In genomic region chr10:130014734-130015695, GRCh38 we compare ENCODE assay signal across 23 cellular contexts. TPM values are rescaled to one million over a fixed set of nuclear protein-coding genes. Genes with fewer than 3 reads are reported as not detected.
DNase-seq lines count a peak whose midpoint lies in the region; ATAC-seq and TF ChIP-seq lines count a peak whose summit lies in the region.
"Had no signal": no experiment of that assay in that cellular context is flagged by ENCODE, and none has a peak within 500 bp of the region (broad histone marks: within the 10 kb centered on the region; RNA-seq: fewer than 3 reads in every experiment).

No MANE protein-coding gene starts in this region.

- peaks cover 10% of the 10 kb centered on the region for H3K4me1 Mint-ChIP-seq in activated CD8-positive, alpha-beta memory T cell treated with anti-CD3 and anti-CD28 coated beads, Interleukin-2, amount 10 ng/mL, durations not matched to agents 7 days and 5 days

- TF ChIP-seq CTCF in coronary artery (IDR thresholded peaks at IDR 0.05) (no peak), osteoblast (IDR thresholded peaks at IDR 0.05; ENCODE audit: extremely low read depth, low read depth, low read length) (no peak)

- no peak overlapping the region for H3K4me2 ChIP-seq in osteoblast (ENCODE audit: insufficient read depth, low read length)

- H3K36me3 Mint-ChIP-seq in activated CD8-positive, alpha-beta memory T cell treated with anti-CD3 and anti-CD28 coated beads, Interleukin-2, amount 10 ng/mL, durations not matched to agents 7 days and 5 days: no peaks in the 10 kb centered on the region
- H3K36me3 Mint-ChIP-seq: CD8-positive, alpha-beta memory T cell had no signal

- no peak overlapping the region for H3K4me3 Mint-ChIP-seq in activated CD8-positive, alpha-beta memory T cell treated with anti-CD3 and anti-CD28 coated beads, Interleukin-2, amount 10 ng/mL, durations not matched to agents 7 days and 5 days
- H3K4me3 Mint-ChIP-seq: CD8-positive, alpha-beta memory T cell; HFFc6 had no signal

- no peak for ATAC-seq in activated CD8-positive, alpha-beta memory T cell treated with anti-CD3 and anti-CD28 coated beads, Interleukin-2, amount 10 ng/mL, durations not matched to agents 7 days and 5 days
- ATAC-seq in GM21786 (IDR thresholded peaks at IDR 0.05; ENCODE audit: unreplicated experiment): no peak
- ATAC-seq in stimulated activated naive CD8-positive, alpha-beta T cell treated with anti-CD3 and anti-CD28 coated beads, Interleukin-15, Interleukin-2, amounts not matched to agents 100 U/mL and 50 U/mL, for 24 hours: no peak
- ATAC-seq in GM18502 (IDR thresholded peaks at IDR 0.05; ENCODE audit: poor library complexity, unreplicated experiment): no peak

- no peaks in the 10 kb centered on the region for H3K27me3 Mint-ChIP-seq in activated CD8-positive, alpha-beta memory T cell treated with anti-CD3 and anti-CD28 coated beads, Interleukin-2, amount 10 ng/mL, durations not matched to agents 7 days and 5 days

- CTCF ChIA-PET in activated CD8-positive, alpha-beta memory T cell treated with anti-CD3 and anti-CD28 coated beads, Interleukin-2, amount 10 ng/mL, durations not matched to agents 7 days and 5 days (lab: Charles Lee): no interaction called here

- H3K27ac ChIP-seq in coronary artery (no peak overlapping the region), osteoblast (ENCODE audit: low read depth, low read length) (no peak overlapping the region)

- no peaks in the 10 kb centered on the region for H3K79me2 ChIP-seq in osteoblast (ENCODE audit: insufficient read depth, low read length)

- H3K9me3 Mint-ChIP-seq in activated CD8-positive, alpha-beta memory T cell treated with anti-CD3 and anti-CD28 coated beads, Interleukin-2, amount 10 ng/mL, durations not matched to agents 7 days and 5 days (ENCODE audit: low read depth): no peaks in the 10 kb centered on the region
- H3K9me3 Mint-ChIP-seq: CD8-positive, alpha-beta memory T cell; HFFc6 had no signal

- H3K36me3 ChIP-seq in osteoblast (ENCODE audit: insufficient read depth, low read length): no peaks in the 10 kb centered on the region

- peak overlapping the region; percentile 51 for H2AFZ ChIP-seq in osteoblast (ENCODE audit: low read length)

- peak; percentile 18 for DNase-seq in activated CD8-positive, alpha-beta memory T cell treated with anti-CD3 and anti-CD28 coated beads, Interleukin-2, amount 10 ng/mL, durations not matched to agents 7 days and 5 days
- no peak for DNase-seq in activated CD8-positive, alpha-beta memory T cell treated with anti-CD3 and anti-CD28 coated beads, Interleukin-2, amount 50 U/mL, for 48 hours
- DNase-seq in coronary artery (ENCODE audit: low spot score): peak; percentile 59
- DNase-seq in osteoblast (ENCODE audit: insufficient read length, low spot score, missing footprints): peak; percentile 80
- DNase-seq in effector CD4-positive, alpha-beta T cell: no peak
- no peak for DNase-seq in stimulated activated naive CD8-positive, alpha-beta T cell treated with anti-CD3 and anti-CD28 coated beads, Interleukin-15, Interleukin-2, amounts not matched to agents 100 U/mL and 50 U/mL, for 24 hours
- DNase-seq: AML-193; C1 segment of cervical spinal cord; Calu3; CD8-positive, alpha-beta memory T cell; DMS153; HFFc6; Kasumi-1; NCI-H1694 treated with DMSO at 0.1 percent for 48 hours; NCI-H2081 treated with DMSO at 0.1 percent for 48 hours; NCI-H2171 treated with DMSO at 0.1 percent for 48 hours; NCI-H526; OCI-M1; Right ventricle myocardium superior had no signal

- no peak overlapping the region for H3K4me3 ChIP-seq in coronary artery
- no peak overlapping the region for H3K4me3 ChIP-seq in osteoblast (ENCODE audit: insufficient read depth, low read length)

- H4K20me1 ChIP-seq in osteoblast (ENCODE audit: insufficient read depth, low read length): no peaks in the 10 kb centered on the region

- peaks cover 3% of the 10 kb centered on the region for H3K4me1 ChIP-seq in osteoblast (ENCODE audit: insufficient read depth, low read length)

- H3K27ac Mint-ChIP-seq in activated CD8-positive, alpha-beta memory T cell treated with anti-CD3 and anti-CD28 coated beads, Interleukin-2, amount 10 ng/mL, durations not matched to agents 7 days and 5 days: no peak overlapping the region
- H3K27ac Mint-ChIP-seq: CD8-positive, alpha-beta memory T cell had no signal

- no peaks in the 10 kb centered on the region for H3K27me3 ChIP-seq in osteoblast (ENCODE audit: insufficient read depth, low read length)

- no peaks in the 10 kb centered on the region for H3K9me3 ChIP-seq in osteoblast (ENCODE audit: low read depth, low read length)

RNA-seq across cellular contexts. Expression of gene EBF3, which starts 50.9 kb away (rescaled TPM):
- not detected for total RNA-seq in activated CD8-positive, alpha-beta memory T cell treated with anti-CD3 and anti-CD28 coated beads, Interleukin-2, amount 10 ng/mL, durations not matched to agents 7 days and 5 days
- 31.8 and 35.4 TPM in 2 replicates for total RNA-seq in osteoblast
- total RNA-seq: A172; Calu3; CD8-positive, alpha-beta memory T cell; MCF 10A had no signal

Comparison
In these comparisons a context has a peak if more than half of its experiments do, and no peak if none do; other contexts are left out.
1. DNase-seq: peak in activated CD8-positive, alpha-beta memory T cell treated with anti-CD3 and anti-CD28 coated beads, Interleukin-2, amount 10 ng/mL, durations not matched to agents 7 days and 5 days (single experiment), coronary artery (single experiment) and osteoblast (single experiment); none in activated CD8-positive, alpha-beta memory T cell treated with anti-CD3 and anti-CD28 coated beads, Interleukin-2, amount 50 U/mL, for 48 hours (single experiment), effector CD4-positive, alpha-beta T cell (single experiment) and stimulated activated naive CD8-positive, alpha-beta T cell treated with anti-CD3 and anti-CD28 coated beads, Interleukin-15, Interleukin-2, amounts not matched to agents 100 U/mL and 50 U/mL, for 24 hours (single experiment).
2. RNA of gene EBF3, which starts 50.9 kb away (total RNA-seq): 31.8 to 35.4 TPM in osteoblast; not detected in activated CD8-positive, alpha-beta memory T cell treated with anti-CD3 and anti-CD28 coated beads, Interleukin-2, amount 10 ng/mL, durations not matched to agents 7 days and 5 days; every median in the first group is over 10 times any median in the second.